1 cellular context compared by ENCODE assay signal in the genomic region with DNA sequence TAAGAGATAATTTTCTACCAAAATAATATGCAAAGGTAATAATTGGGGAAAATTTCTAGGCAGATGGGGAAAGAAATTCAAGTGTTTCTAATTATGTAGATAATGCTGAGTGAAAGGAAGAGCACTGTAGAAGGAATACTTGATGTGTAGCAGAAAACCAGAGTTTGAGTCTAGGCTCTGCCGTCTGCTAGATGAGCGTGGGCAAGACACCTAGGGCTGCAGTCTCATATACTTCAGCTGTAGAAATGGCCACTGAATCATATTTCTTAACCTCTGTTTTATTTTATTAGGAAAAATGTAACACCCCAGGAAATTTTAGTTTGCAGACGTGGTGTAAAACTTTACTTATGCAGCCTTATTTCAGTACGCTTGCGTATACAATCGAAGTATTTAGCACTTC.
TF ChIP-seq lines count a peak whose summit lies in the region.

No MANE protein-coding gene starts in this region.

TF ChIP-seq in IMR-90, 13 proteins besides CTCF, POLR2A, EP300 and RAD21 (continued from another document):
- TF ChIP-seq RFX5 (IDR thresholded peaks at IDR 0.05; ENCODE audit: low read depth, low read length) (no peak), SMC3 (IDR thresholded peaks at IDR 0.05; ENCODE audit: low read depth, low read length) (no peak), BHLHE40 (IDR thresholded peaks at IDR 0.05; ENCODE audit: low read depth, low read length) (no peak), CHD1 (IDR thresholded peaks at IDR 0.05; ENCODE audit: low read depth, low read length) (no peak), MAZ (IDR thresholded peaks at IDR 0.05; ENCODE audit: borderline replicate concordance, low read depth, low read length) (no peak), FOS (IDR thresholded peaks at IDR 0.05; ENCODE audit: low read depth, low read length) (no peak)
